In genomic region chr11:57429946-57430345, GRCh38 we compare ENCODE assay signal across 23 cellular contexts. TPM values are rescaled to one million over a fixed set of nuclear protein-coding genes. Genes with fewer than 3 reads are reported as not detected.
"Had no signal": no experiment of that assay in that cellular context is flagged by ENCODE, and none has a peak within 500 bp of the region (broad histone marks: within the 10 kb centered on the region; RNA-seq: fewer than 3 reads in every experiment).

No MANE protein-coding gene starts in this region.

- ATAC-seq: activated CD8-positive, alpha-beta memory T cell treated with anti-CD3 and anti-CD28 coated beads, Interleukin-2, amount 10 ng/mL, durations not matched to agents 7 days and 5 days; effector memory CD8-positive, alpha-beta T cell; mucosa of descending colon; psoas muscle; right cardiac atrium; stimulated activated naive CD8-positive, alpha-beta T cell treated with anti-CD3 and anti-CD28 coated beads, Interleukin-15, amount 100 ng/mL, for 72 hours had no signal

- H3K36me3 ChIP-seq: cardiac muscle cell, esophagus squamous epithelium had no signal

- DNase-seq: activated CD4-positive, alpha-beta memory T cell treated with anti-CD3 and anti-CD28 coated beads, Interleukin-2, amount 10 ng/mL, durations not matched to agents 7 days and 5 days; activated CD4-positive, alpha-beta T cell treated with anti-CD3 and anti-CD28 coated beads for 48 hours; activated CD4-positive, CD25-positive, alpha-beta regulatory T cell; activated CD8-positive, alpha-beta memory T cell treated with anti-CD3 and anti-CD28 coated beads, Interleukin-2, amount 10 ng/mL, durations not matched to agents 7 days and 5 days; activated naive CD4-positive, alpha-beta T cell; activated naive CD8-positive, alpha-beta T cell treated with anti-CD3 and anti-CD28 coated beads for 36 hours; amniotic stem cell; effector memory CD8-positive, alpha-beta T cell; esophagus squamous epithelium; heart right ventricle; mesenchymal stem cell; mucosa of descending colon; naive B cell; psoas muscle; right cardiac atrium; stimulated activated CD4-positive, alpha-beta T cell treated with anti-CD3 and anti-CD28 coated beads, Interleukin-2, amount 100 ng/mL, for 48 hours; stimulated activated naive CD8-positive, alpha-beta T cell treated with anti-CD3 and anti-CD28 coated beads, Interleukin-15, amount 100 ng/mL, for 72 hours had no signal

- H3K27me3 ChIP-seq: esophagus squamous epithelium, heart right ventricle had no signal

- H3K4me3 ChIP-seq: cardiac muscle cell, esophagus squamous epithelium, heart right ventricle, mucosa of descending colon, psoas muscle, skin epidermis had no signal

- H3K27ac ChIP-seq: cardiac muscle cell, psoas muscle had no signal

- H3K9me3 ChIP-seq: esophagus squamous epithelium, heart right ventricle, mucosa of descending colon, psoas muscle had no signal

RNA-seq across cellular contexts. Expression of gene RTN4RL2, which starts 30.4 kb away (rescaled TPM):
- total RNA-seq: activated CD8-positive, alpha-beta memory T cell treated with anti-CD3 and anti-CD28 coated beads, Interleukin-2, amount 10 ng/mL, durations not matched to agents 7 days and 5 days; dermis microvascular lymphatic vessel endothelial cell had no signal

RNA-seq across cellular contexts. Expression of gene PRG2, which starts 39.5 kb away (rescaled TPM):
- total RNA-seq: cardiac muscle cell, esophagus squamous epithelium, osteocyte, temporal lobe had no signal
- polyA plus RNA-seq: cardiac muscle cell, heart right ventricle, psoas muscle had no signal

RNA-seq across cellular contexts. Expression of gene PRG3, which starts 49.0 kb away (rescaled TPM):
- total RNA-seq: activated CD4-positive, alpha-beta memory T cell treated with anti-CD3 and anti-CD28 coated beads, Interleukin-2, amount 10 ng/mL, durations not matched to agents 7 days and 5 days; activated CD8-positive, alpha-beta memory T cell treated with anti-CD3 and anti-CD28 coated beads, Interleukin-2, amount 10 ng/mL, durations not matched to agents 7 days and 5 days; activated naive CD8-positive, alpha-beta T cell treated with anti-CD3 and anti-CD28 coated beads for 36 hours; cardiac muscle cell; dermis microvascular lymphatic vessel endothelial cell; esophagus squamous epithelium; heart right ventricle; lower leg skin; mucosa of descending colon; osteocyte; psoas muscle; right cardiac atrium; temporal lobe had no signal
- polyA plus RNA-seq: cardiac muscle cell, heart right ventricle, psoas muscle, right cardiac atrium had no signal
